27 cellular contexts compared by ENCODE assay signal in the genomic region with DNA sequence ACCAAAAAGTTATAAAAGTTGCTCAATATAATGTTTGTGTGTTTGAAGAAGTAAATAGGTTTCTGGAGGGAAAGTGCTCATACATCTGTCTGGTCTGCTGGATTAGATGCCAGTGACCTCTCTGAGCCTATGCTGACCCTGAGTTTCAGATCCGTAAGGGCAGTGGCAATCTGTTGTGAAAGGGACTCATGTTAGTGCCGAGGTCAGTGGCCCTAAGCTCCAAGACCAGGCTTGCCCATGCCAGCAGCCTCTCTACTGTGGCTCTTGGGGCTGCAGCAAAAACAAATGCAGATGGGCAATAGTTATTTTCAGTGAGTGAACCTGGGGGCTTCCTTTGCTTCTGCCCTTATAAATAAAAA. TPM values are rescaled to one million over a fixed set of nuclear protein-coding genes. Genes with fewer than 3 reads are reported as not detected.
"Had no signal": no experiment of that assay in that cellular context is flagged by ENCODE, and none has a peak within 500 bp of the region (broad histone marks: within the 10 kb centered on the region; RNA-seq: fewer than 3 reads in every experiment).

No MANE protein-coding gene starts in this region.

- H3K9me3 ChIP-seq: adrenal gland, transverse colon had no signal

- H3K4me1 Mint-ChIP-seq: activated CD4-positive, alpha-beta T cell treated with anti-CD3 and anti-CD28 coated beads for 36 hours; neural progenitor cell; stimulated activated naive CD8-positive, alpha-beta T cell treated with anti-CD3 and anti-CD28 coated beads, Interleukin-15, amount 100 ng/mL, for 72 hours had no signal

- H3K27ac Mint-ChIP-seq: activated CD4-positive, alpha-beta memory T cell treated with anti-CD3 and anti-CD28 coated beads for 36 hours; activated CD4-positive, alpha-beta T cell treated with anti-CD3 and anti-CD28 coated beads for 36 hours; activated naive CD4-positive, alpha-beta T cell treated with anti-CD3 and anti-CD28 coated beads, Interleukin-2, amount 50 U/mL, for 72 hours; activated T-helper 1 cell treated with anti-CD3 and anti-CD28 coated beads, Interleukin-12 subunit alpha, Interleukin-12 subunit beta, Interleukin-2, Interleukin-4 antibody, amounts not matched to agents 30 ng/mL and 10 ng/mL and 1 ng/mL, durations not matched to agents 14 hours and 24 hours and 36 hours; naive thymus-derived CD4-positive, alpha-beta T cell; neural progenitor cell; stimulated activated naive CD8-positive, alpha-beta T cell treated with anti-CD3 and anti-CD28 coated beads, Interleukin-15, amount 100 ng/mL, for 72 hours; T-helper 2 cell treated with Interferon-gamma antibody and Interleukin-4, amounts not matched to agents 5 μg/mL and 100 μg/mL, for 36 hours; WTC11 had no signal

- H3K27me3 ChIP-seq: breast epithelium, esophagus squamous epithelium, hepatocyte, neural progenitor cell, suprapubic skin, transverse colon had no signal

- H3K9me3 Mint-ChIP-seq: neural progenitor cell had no signal

- H3K4me1 ChIP-seq: breast epithelium, esophagus squamous epithelium, neural progenitor cell, suprapubic skin, transverse colon had no signal

- H3K4me3 Mint-ChIP-seq: activated CD4-positive, alpha-beta memory T cell treated with anti-CD3 and anti-CD28 coated beads for 36 hours; activated CD4-positive, alpha-beta T cell treated with anti-CD3 and anti-CD28 coated beads for 36 hours; activated T-helper 1 cell treated with anti-CD3 and anti-CD28 coated beads, Interleukin-12 subunit alpha, Interleukin-12 subunit beta, Interleukin-2, Interleukin-4 antibody, amounts not matched to agents 30 ng/mL and 10 ng/mL and 1 ng/mL, durations not matched to agents 14 hours and 24 hours and 36 hours; naive thymus-derived CD4-positive, alpha-beta T cell; neural progenitor cell; stimulated activated naive CD8-positive, alpha-beta T cell treated with anti-CD3 and anti-CD28 coated beads, Interleukin-15, amount 100 ng/mL, for 72 hours; T-helper 2 cell treated with Interferon-gamma antibody and Interleukin-4, amounts not matched to agents 5 μg/mL and 100 μg/mL, for 36 hours; WTC11 had no signal

- H3K27ac ChIP-seq: breast epithelium, hepatocyte, neural progenitor cell, suprapubic skin had no signal

- ATAC-seq: activated CD4-positive, alpha-beta T cell treated with anti-CD3 and anti-CD28 coated beads for 36 hours; activated naive CD4-positive, alpha-beta T cell treated with anti-CD3 and anti-CD28 coated beads, Interleukin-2, amount 50 U/mL, for 72 hours; mucosa of descending colon had no signal

- H3K4me3 ChIP-seq: adrenal gland, breast epithelium, esophagus squamous epithelium, hepatocyte, mucosa of descending colon, neural progenitor cell, skin epidermis, suprapubic skin, transverse colon had no signal

- DNase-seq: activated CD4-positive, alpha-beta memory T cell treated with anti-CD3 and anti-CD28 coated beads for 36 hours; activated gamma-delta T cell treated with Interleukin-2 at 50 U/mL for 16 hours; activated T-cell treated with anti-CD3 and anti-CD28 coated beads for 4 hours; cerebellar nuclear complex; cortex of kidney; effector CD8-positive, alpha-beta T cell; esophagus squamous epithelium; mucosa of descending colon; stimulated activated CD4-positive, alpha-beta T cell treated with anti-CD3 and anti-CD28 coated beads, Interleukin-15, amount 100 ng/mL, for 24 hours; transverse colon had no signal

- H2AFZ ChIP-seq: hepatocyte had no signal

- H3K4me2 ChIP-seq: hepatocyte, neural progenitor cell had no signal

- H3K79me2 ChIP-seq: hepatocyte had no signal

- H3K36me3 Mint-ChIP-seq: activated CD4-positive, alpha-beta memory T cell treated with anti-CD3 and anti-CD28 coated beads for 36 hours; naive thymus-derived CD4-positive, alpha-beta T cell; neural progenitor cell had no signal

- H3K36me3 ChIP-seq: adrenal gland, breast epithelium, esophagus squamous epithelium, neural progenitor cell, suprapubic skin, transverse colon had no signal

RNA-seq across cellular contexts. Expression of a gene that starts 9.2 kb away (rescaled TPM):
- total RNA-seq: activated CD4-positive, alpha-beta memory T cell treated with anti-CD3 and anti-CD28 coated beads for 36 hours; activated CD4-positive, alpha-beta T cell treated with anti-CD3 and anti-CD28 coated beads for 36 hours; activated naive CD4-positive, alpha-beta T cell treated with anti-CD3 and anti-CD28 coated beads, Interleukin-2, amount 50 U/mL, for 72 hours; activated T-helper 1 cell treated with anti-CD3 and anti-CD28 coated beads, Interleukin-12 subunit alpha, Interleukin-12 subunit beta, Interleukin-2, Interleukin-4 antibody, amounts not matched to agents 30 ng/mL and 10 ng/mL and 1 ng/mL, durations not matched to agents 14 hours and 24 hours and 36 hours; astrocyte; hepatocyte; lung microvascular endothelial cell; renal cortical epithelial cell; WTC11 had no signal
- polyA plus RNA-seq: hepatocyte; naive thymus-derived CD4-positive, alpha-beta T cell had no signal

RNA-seq across cellular contexts. Expression of a gene that starts 28.3 kb away (rescaled TPM):
- total RNA-seq: activated CD4-positive, alpha-beta memory T cell treated with anti-CD3 and anti-CD28 coated beads for 36 hours; activated CD4-positive, alpha-beta T cell treated with anti-CD3 and anti-CD28 coated beads for 36 hours; activated naive CD4-positive, alpha-beta T cell treated with anti-CD3 and anti-CD28 coated beads, Interleukin-2, amount 50 U/mL, for 72 hours; activated T-helper 1 cell treated with anti-CD3 and anti-CD28 coated beads, Interleukin-12 subunit alpha, Interleukin-12 subunit beta, Interleukin-2, Interleukin-4 antibody, amounts not matched to agents 30 ng/mL and 10 ng/mL and 1 ng/mL, durations not matched to agents 14 hours and 24 hours and 36 hours; lung microvascular endothelial cell; osteocyte; renal cortical epithelial cell; WTC11 had no signal
- polyA plus RNA-seq: naive thymus-derived CD4-positive, alpha-beta T cell had no signal
